ENCODE assay signal across 14 cellular contexts in genomic region chr1:179089827-179090482, GRCh38. TPM values are rescaled to one million over a fixed set of nuclear protein-coding genes. Genes with fewer than 3 reads are reported as not detected.
A peak's percentile ranks its signal among the peaks of the same experiment; 100 is the strongest.
DNase-seq lines count a peak whose midpoint lies in the region; TF ChIP-seq lines count a peak whose summit lies in the region.
"Had no signal": no experiment of that assay in that cellular context is flagged by ENCODE, and none has a peak within 500 bp of the region (broad histone marks: within the 10 kb centered on the region; RNA-seq: fewer than 3 reads in every experiment).

No MANE protein-coding gene starts in this region.

- H2AK5ac ChIP-seq in H9 (ENCODE audit: insufficient read length, low read length) = no peak overlapping the region

- H3K9me3 Mint-ChIP-seq in H9 (no peaks in the 10 kb centered on the region; a peak in 1 of 5 replicates), nephron (no peaks in the 10 kb centered on the region)
- no peaks in the 10 kb centered on the region for H3K9me3 Mint-ChIP-seq in dendritic cell treated with granulocyte-macrophage colony-stimulating factor and Interleukin-4, amounts not matched to agents 40 ng/mL and 50 ng/mL, for 4 days

- H3K9ac ChIP-seq in BLaER1 treated with 17β-estradiol and CSF1 and Interleukin-3, amounts not matched to agents 10 nM and 100 nM = peak overlapping the region in 6 of 11 experiments; percentile 32 to 61 (median 46); a peak in 6 of 22 replicates
- no peak overlapping the region for H3K9ac ChIP-seq in H9 (ENCODE audit: extremely low read depth, insufficient read length, low read length)

- H4K91ac ChIP-seq in H9 (ENCODE audit: insufficient read length, low read depth, low read length) = no peak overlapping the region

- peaks cover 26 to 29% of the 10 kb centered on the region in 2 experiments for H3K4me1 Mint-ChIP-seq in H9
- peaks cover 79% of the 10 kb centered on the region for H3K4me1 Mint-ChIP-seq in dendritic cell treated with granulocyte-macrophage colony-stimulating factor and Interleukin-4, amounts not matched to agents 40 ng/mL and 50 ng/mL, for 4 days (ENCODE audit: low read depth)
- H3K4me1 Mint-ChIP-seq in nephron = peaks cover 12% of the 10 kb centered on the region

- intact Hi-C loops in dendritic cell treated with granulocyte-macrophage colony-stimulating factor and Interleukin-4, amounts not matched to agents 40 ng/mL and 50 ng/mL, for 4 days (cut with micrococcal nuclease) = no loop called here

- no CpG with 5 or more reads among the region's 16 CpGs for WGBS in H9 (ENCODE audit: extremely low coverage, insufficient read length, low lambda C conversion rate)

- H3K14ac ChIP-seq in H9 (ENCODE audit: insufficient read depth, low read length) = no peak overlapping the region

- no peak overlapping the region for H2BK15ac ChIP-seq in H9 (ENCODE audit: low read depth, low read length)

- H4K8ac ChIP-seq in H9 (replicated peaks; ENCODE audit: insufficient read length, low read depth, low read length) = no peak overlapping the region

- no peak overlapping the region for H2BK5ac ChIP-seq in H9 (ENCODE audit: insufficient read length, low read length)

- H2BK12ac ChIP-seq in H9 (ENCODE audit: insufficient read length, low read depth, low read length) = no peak overlapping the region

- H3K56ac ChIP-seq in H9 (ENCODE audit: insufficient read length, low read depth, low read length) = no peak overlapping the region

- no peak overlapping the region for H3K18ac ChIP-seq in H9 (ENCODE audit: insufficient read length, low read depth, low read length)

- peaks cover 54 to 97% (median 82%) of the 10 kb centered on the region in 11 experiments for H3K36me3 ChIP-seq in BLaER1 treated with 17β-estradiol and CSF1 and Interleukin-3, amounts not matched to agents 10 nM and 100 nM

- H3K27me3 ChIP-seq in BLaER1 treated with 17β-estradiol and CSF1 and Interleukin-3, amounts not matched to agents 10 nM and 100 nM = no peaks in the 10 kb centered on the region
- no peaks in the 10 kb centered on the region for H3K27me3 ChIP-seq in H9 (ENCODE audit: insufficient read depth, low read length)

- H2AFZ ChIP-seq in H9 (ENCODE audit: low read length) = no peak overlapping the region

- peaks cover 58 to 77% (median 70%) of the 10 kb centered on the region in 10 experiments for H3K4me1 ChIP-seq in BLaER1 treated with 17β-estradiol and CSF1 and Interleukin-3, amounts not matched to agents 10 nM and 100 nM
- H3K4me1 ChIP-seq in H9 (ENCODE audit: insufficient read depth, low read length) = peaks cover 10% of the 10 kb centered on the region; the same call in 1 of the 2 replicates

- DNase-seq in H9 (no peak), activated gamma-delta T cell (lab: John Stamatoyannopoulos, UW) (no peak), midbrain (lab: John Stamatoyannopoulos, UW) (no peak), HT-29 (ENCODE audit: low spot score) (no peak)
- DNase-seq in stimulated activated CD4-positive, alpha-beta T cell treated with anti-CD3 and anti-CD28 coated beads, Interleukin-4, amount 100 ng/mL, for 1 hour = no peak
- DNase-seq: AML-193; amniotic stem cell; erythroblast; NCI-H1048; NCI-H82; stimulated activated CD4-positive, alpha-beta T cell treated with anti-CD3 and anti-CD28 coated beads, Interleukin-15, amount 100 ng/mL, for 24 hours had no signal

- peak overlapping the region in 9 of 11 experiments; percentile 70 to 77 (median 74); a peak in 15 of 22 replicates for H3K27ac ChIP-seq in BLaER1 treated with 17β-estradiol and CSF1 and Interleukin-3, amounts not matched to agents 10 nM and 100 nM
- no peak overlapping the region for H3K27ac ChIP-seq in H9 (ENCODE audit: insufficient read length, low read depth, low read length)

- no peak overlapping the region for H3T11ph ChIP-seq in H9 (ENCODE audit: low read length)

- H3K27ac Mint-ChIP-seq in H9 (peak overlapping the region; percentile 78 to 92 (median 89); a peak in 4 of 7 replicates), nephron (peak overlapping the region in 2 of 3 experiments; percentile 23 to 68)
- H3K27ac Mint-ChIP-seq in dendritic cell treated with granulocyte-macrophage colony-stimulating factor and Interleukin-4, amounts not matched to agents 40 ng/mL and 50 ng/mL, for 4 days = peak overlapping the region; percentile 73

- H4K5ac ChIP-seq in H9 (ENCODE audit: insufficient read length, low read depth, low read length) = no peak overlapping the region

- H3K4me2 ChIP-seq in BLaER1 treated with 17β-estradiol and CSF1 and Interleukin-3, amounts not matched to agents 10 nM and 100 nM = peak overlapping the region in 10 of 11 experiments; percentile 25 to 85 (median 71); a peak in 15 of 22 replicates
- H3K4me2 ChIP-seq in H9 (ENCODE audit: insufficient read depth, insufficient read length, low read length) = no peak overlapping the region

- H2BK20ac ChIP-seq in H9 (ENCODE audit: low read depth, low read length, poor library complexity, severe bottlenecking) = no peak overlapping the region

- no peaks in the 10 kb centered on the region; the same call in 1 of the 2 replicates for H3K79me2 ChIP-seq in H9 (ENCODE audit: insufficient read depth, low read length)

- no peak overlapping the region for H3K23ac ChIP-seq in H9 (ENCODE audit: insufficient read length, low read depth, low read length)

- no peak overlapping the region for H3K4ac ChIP-seq in H9 (ENCODE audit: low read depth, low read length)

- H3K4me3 ChIP-seq in BLaER1 treated with 17β-estradiol and CSF1 and Interleukin-3, amounts not matched to agents 10 nM and 100 nM = no peak overlapping the region

- no peak for TF ChIP-seq CTCF in H9 (conservative IDR thresholded peaks at IDR 0.05)
- no peak for TF ChIP-seq CTCF in nephron (IDR thresholded peaks at IDR 0.05; ENCODE audit: unreplicated experiment in 3 of 3)

- no peaks in the 10 kb centered on the region for H3K27me3 Mint-ChIP-seq in H9 (ENCODE audit: low read depth)
- no peaks in the 10 kb centered on the region for H3K27me3 Mint-ChIP-seq in dendritic cell treated with granulocyte-macrophage colony-stimulating factor and Interleukin-4, amounts not matched to agents 40 ng/mL and 50 ng/mL, for 4 days
- H3K27me3 Mint-ChIP-seq in nephron (ENCODE audit: low read depth) = no peaks in the 10 kb centered on the region

- H3K79me1 ChIP-seq in H9 (ENCODE audit: insufficient read depth, low read depth, low read length, poor library complexity, severe bottlenecking) = no peaks in the 10 kb centered on the region

- H3K23me2 ChIP-seq in H9 (ENCODE audit: insufficient read length, low read depth, low read length, poor library complexity, severe bottlenecking) = peaks cover 4% of the 10 kb centered on the region

- H2BK120ac ChIP-seq in H9 (ENCODE audit: low read depth, low read length, poor library complexity, severe bottlenecking) = no peak overlapping the region

- H3K9me3 ChIP-seq in BLaER1 treated with 17β-estradiol and CSF1 and Interleukin-3, amounts not matched to agents 10 nM and 100 nM (replicated peaks in 1 of 11) = no peaks in the 10 kb centered on the region
- H3K9me3 ChIP-seq in H9 (ENCODE audit: control insufficient read depth, low read depth, low read length) = no peaks in the 10 kb centered on the region

- peaks cover 0 to 72% (median 39%) of the 10 kb centered on the region in 11 experiments; a peak in 17 of 22 replicates for H4K20me1 ChIP-seq in BLaER1 treated with 17β-estradiol and CSF1 and Interleukin-3, amounts not matched to agents 10 nM and 100 nM
- H4K20me1 ChIP-seq in H9 (ENCODE audit: control insufficient read depth, insufficient read depth, insufficient read length) = no peaks in the 10 kb centered on the region

- H3K4me3 Mint-ChIP-seq in H9 (peak overlapping the region in 1 of 2 experiments; percentile 15; a peak in 1 of 5 replicates), nephron (no peak overlapping the region)
- H3K4me3 Mint-ChIP-seq in dendritic cell treated with granulocyte-macrophage colony-stimulating factor and Interleukin-4, amounts not matched to agents 40 ng/mL and 50 ng/mL, for 4 days = no peak overlapping the region

- H3K36me3 Mint-ChIP-seq in H9 (ENCODE audit: insufficient read depth in 1 of 3, low read depth in 3 of 3) (peaks cover 33 to 62% (median 42%) of the 10 kb centered on the region in 3 experiments; a peak in 6 of 7 replicates), nephron (ENCODE audit: low read depth) (peaks cover 37% of the 10 kb centered on the region)
- H3K36me3 Mint-ChIP-seq in dendritic cell treated with granulocyte-macrophage colony-stimulating factor and Interleukin-4, amounts not matched to agents 40 ng/mL and 50 ng/mL, for 4 days (ENCODE audit: low read depth) = peaks cover 100% of the 10 kb centered on the region

RNA-seq across cellular contexts. Expression of gene TOR3A, which starts 8.1 kb away (rescaled TPM):
- 25.6 and 27.3 TPM in 2 replicates for total RNA-seq in H9 (2021)
- total RNA-seq in HT-29 (2014; rRNA removed; shearing (Covaris generic)) = 36.9 and 41.8 TPM in 2 replicates
